2 cellular contexts compared by ENCODE assay signal in genomic region chr17:39605492-39606433, GRCh38.
TF ChIP-seq lines count a peak whose summit lies in the region.

No MANE protein-coding gene starts in this region.

TF ChIP-seq in GM23338, 12 proteins besides CTCF, POLR2A, EP300 and RAD21:
- peak; percentile 93 for TF ChIP-seq EZH2 (IDR thresholded peaks at IDR 0.05; ENCODE audit: low read depth, unreplicated experiment)
- no peak for TF ChIP-seq NANOG (IDR thresholded peaks at IDR 0.05; ENCODE audit: borderline replicate concordance)

TF ChIP-seq in GM12878, 131 proteins besides CTCF, POLR2A, EP300 and RAD21:
- TF ChIP-seq YY1 (IDR thresholded peaks at IDR 0.05; ENCODE audit: low read depth, low read length) (no peak), HDAC6 (IDR thresholded peaks at IDR 0.05; ENCODE audit: unreplicated experiment) (peak; percentile 98), KLF5 (IDR thresholded peaks at IDR 0.05; ENCODE audit: partially characterized antibody) (no peak), TCF12 (IDR thresholded peaks at IDR 0.05; ENCODE audit: low read depth, low read length) (no peak), SMC3 (IDR thresholded peaks at IDR 0.05; ENCODE audit: borderline replicate concordance, low read length) (no peak), RB1 (IDR thresholded peaks at IDR 0.05; ENCODE audit: borderline replicate concordance) (no peak), ZNF217 (IDR thresholded peaks at IDR 0.05) (no peak), BCL11A (IDR thresholded peaks at IDR 0.05; ENCODE audit: low read depth, low read length) (no peak), PAX8 (IDR thresholded peaks at IDR 0.05) (no peak), BACH1 (IDR thresholded peaks at IDR 0.05; ENCODE audit: borderline replicate concordance) (no peak), CBFB (IDR thresholded peaks at IDR 0.05; ENCODE audit: low read depth) (no peak), MXI1 (IDR thresholded peaks at IDR 0.05; ENCODE audit: low read depth, low read length) (no peak), PML (IDR thresholded peaks at IDR 0.05; ENCODE audit: low read length) (no peak), ZNF24 (IDR thresholded peaks at IDR 0.05) (no peak), SUZ12 (IDR thresholded peaks at IDR 0.05; ENCODE audit: unreplicated experiment) (peak; percentile 81), IKZF2 (IDR thresholded peaks at IDR 0.05) (no peak), EZH2 (IDR thresholded peaks at IDR 0.05; ENCODE audit: borderline replicate concordance, control insufficient read depth, low read depth, low read length) (0 out of 2 replicates have a peak, but pooled peaks have one; percentile 93), STAT3 (IDR thresholded peaks at IDR 0.05; ENCODE audit: low read depth, low read length) (no peak), POLR2AphosphoS5 (IDR thresholded peaks at IDR 0.05; ENCODE audit: low read length) (no peak), NR2C2 (IDR thresholded peaks at IDR 0.05; ENCODE audit: borderline replicate concordance, control insufficient read depth, insufficient read length, low read depth) (no peak), SREBF2 (IDR thresholded peaks at IDR 0.05; ENCODE audit: low read length) (no peak), SMAD5 (IDR thresholded peaks at IDR 0.05; ENCODE audit: low read depth) (no peak), ZNF384 (IDR thresholded peaks at IDR 0.05; ENCODE audit: borderline replicate concordance, low read depth, low read length) (no peak), ZBTB33 (IDR thresholded peaks at IDR 0.05) (no peak), ETV6 (conservative IDR thresholded peaks at IDR 0.05 in 1 of 2, IDR thresholded peaks at IDR 0.05 in 1 of 2; ENCODE audit: borderline replicate concordance in 1 of 2, low read depth in 1 of 2) (no peak)
